8 cellular contexts compared by ENCODE assay signal in genomic region chr6:136764522-136764993, GRCh38. TPM values are rescaled to one million over a fixed set of nuclear protein-coding genes. Genes with fewer than 3 reads are reported as not detected.
A peak's percentile ranks its signal among the peaks of the same experiment; 100 is the strongest.
DNase-seq lines count a peak whose midpoint lies in the region; ATAC-seq, FAIRE-seq and TF ChIP-seq lines count a peak whose summit lies in the region.

No MANE protein-coding gene starts in this region.

- CTCF ChIA-PET in GM12878 (lab: Yijun Ruan, JAX), result interaction anchor here (0.5 to 7.9 kb wide), 12 partner anchors 9 to 1494 kb away, joined by 3 to 107 read pairs (median 10); partner anchors contain the start of gene MAP3K5

- H3K9ac ChIP-seq in GM12878 (ENCODE audit: control insufficient read depth, insufficient read depth, low read length) (peak overlapping the region; percentile 75), endodermal cell (ENCODE audit: extremely low read depth, low read length, poor library complexity, severe bottlenecking) (no peak overlapping the region)

- in situ Hi-C loops in GM12878 (cut with MboI), result no loop called here

- H3K79me2 ChIP-seq in GM12878 (ENCODE audit: control insufficient read depth, insufficient read depth, low read length), result peaks cover 97% of the 10 kb centered on the region

- no peaks in the 10 kb centered on the region for H4K20me1 ChIP-seq in GM12878 (ENCODE audit: control insufficient read depth, insufficient read depth)

- H3K27ac Mint-ChIP-seq in endodermal cell, result no peak overlapping the region

- SMC1A ChIA-PET in GM12878 (lab: Charles Lee; ENCODE audit: uncharacterized antibody, unreplicated experiment), result interaction anchor here (0.6 to 8.4 kb wide), 21 partner anchors 10 to 1636 kb away, joined by 3 to 368 read pairs (median 6); partner anchors contain the start of gene MAP3K5

- H3K27ac ChIP-seq in GM12878 (ENCODE audit: control insufficient read depth, insufficient read depth) (peak overlapping the region; percentile 97), endodermal cell (ENCODE audit: low read depth, low read length) (no peak overlapping the region)

- H3K36me3 ChIP-seq in GM12878 (ENCODE audit: control insufficient read depth in 2 of 2, insufficient read depth in 2 of 2, low read length in 1 of 2) (no peaks in the 10 kb centered on the region; a peak in 1 of 4 replicates), endodermal cell (ENCODE audit: control insufficient read depth, insufficient read depth, low read length) (no peaks in the 10 kb centered on the region)

- POLR2A ChIA-PET in GM12878 (lab: Charles Lee), result interaction anchor here (1.0 to 8.4 kb wide), 9 partner anchors 9 to 47 kb away, joined by 3 to 252 read pairs (median 16); partner anchors contain the start of gene MAP3K5

- H3K27me3 ChIP-seq in GM12878 (replicated peaks in 1 of 2; ENCODE audit: control insufficient read depth in 2 of 2, insufficient read depth in 2 of 2, low read length in 1 of 2), result no peaks in the 10 kb centered on the region
- no peaks in the 10 kb centered on the region for H3K27me3 ChIP-seq in endodermal cell (ENCODE audit: control insufficient read depth, insufficient read depth, low read length, poor library complexity, severe bottlenecking)

- no peak overlapping the region for H2AFZ ChIP-seq in GM12878 (ENCODE audit: control insufficient read depth, low read depth, low read length)

- peak; percentile 59 to 76; a peak in 3 of 4 replicates for TF ChIP-seq EP300 in GM12878 (IDR thresholded peaks at IDR 0.05; ENCODE audit: borderline replicate concordance in 1 of 2, control insufficient read depth in 1 of 2, low read depth in 2 of 2, low read length in 2 of 2)

- H3K4me3 ChIP-seq in GM12865 (ENCODE audit: low read depth, low read length), result peak overlapping the region; percentile 47
- H3K4me3 ChIP-seq in GM12878, result peak overlapping the region; percentile 58
- no peak overlapping the region for H3K4me3 ChIP-seq in endodermal cell (ENCODE audit: low read length)

- ATAC-seq in HG03432 (IDR thresholded peaks at IDR 0.05; ENCODE audit: unreplicated experiment), result peak; percentile 46
- peak; percentile 69 for ATAC-seq in GM12878
- no peak for ATAC-seq in GM19397 (IDR thresholded peaks at IDR 0.05; ENCODE audit: unreplicated experiment)

- H3K4me2 ChIP-seq in GM12878 (ENCODE audit: control insufficient read depth, insufficient read depth), result peak overlapping the region; percentile 92

- H3K9me3 ChIP-seq in GM12878 (replicated peaks; ENCODE audit: control insufficient read depth, insufficient read depth, low read length), result no peaks in the 10 kb centered on the region
- no peaks in the 10 kb centered on the region for H3K9me3 ChIP-seq in endodermal cell (ENCODE audit: control insufficient read depth, low read length)

- TF ChIP-seq POLR2A in GM12878 (IDR thresholded peaks at IDR 0.05; ENCODE audit: low read depth, low read length), result no peak; the same call in 1 of the 2 replicates

- TF ChIP-seq CTCF in GM12865 (IDR thresholded peaks at IDR 0.05; ENCODE audit: insufficient read depth, low read depth, low read length, missing control alignments), result no peak
- no peak for TF ChIP-seq CTCF in GM20000 (IDR thresholded peaks at IDR 0.05; ENCODE audit: extremely low read depth, missing control alignments)
- TF ChIP-seq CTCF in GM12878 (IDR thresholded peaks at IDR 0.05 in 2 of 3, conservative IDR thresholded peaks at IDR 0.05 in 1 of 3; ENCODE audit: control insufficient read depth in 2 of 3, extremely low read depth in 1 of 3, insufficient read depth in 1 of 3, low read depth in 3 of 3, low read length in 3 of 3), result no peak
- TF ChIP-seq CTCF in endodermal cell (conservative IDR thresholded peaks at IDR 0.05), result no peak

- H3K4me3 Mint-ChIP-seq in endodermal cell, result no peak overlapping the region

- WGBS in GM12878 (ENCODE audit: insufficient coverage, insufficient replicate concordance, low lambda C conversion rate, missing lambda C conversion rate), result 0% methylated on average over 3 of the region's 3 CpGs
- WGBS in endodermal cell (ENCODE audit: insufficient coverage in 1 of 2, insufficient read length in 1 of 2), 2 experiments, result 83 to 98% methylated on average over 1 to 3 of the region's 3 CpGs

- H3K36me3 Mint-ChIP-seq in endodermal cell (ENCODE audit: low read depth), result no peaks in the 10 kb centered on the region

- H3K4me1 Mint-ChIP-seq in endodermal cell, result no peaks in the 10 kb centered on the region

- peak; percentile 75 for FAIRE-seq in GM12878 (lab: Jason Lieb, UNC)

- no peaks in the 10 kb centered on the region for H3K9me3 Mint-ChIP-seq in endodermal cell

- H3K27me3 Mint-ChIP-seq in endodermal cell (ENCODE audit: insufficient read depth), result no peaks in the 10 kb centered on the region

- intact Hi-C loops in GM12878 (cut with micrococcal nuclease; ENCODE audit: unreplicated experiment), result loop anchor here (1.0 kb wide), 3 partner anchors 13 to 44 kb away; no protein-coding TSS in a partner anchor

- RAD21 ChIA-PET in GM12878 (lab: Charles Lee; ENCODE audit: unreplicated experiment), result interaction anchor here (0.8 to 8.4 kb wide), 17 partner anchors 9 to 176 kb away, joined by 3 to 363 read pairs (median 9); partner anchors contain the start of gene MAP3K5

- H3K4me1 ChIP-seq in GM12878 (ENCODE audit: control insufficient read depth, insufficient read depth, low read length) (peaks cover 70% of the 10 kb centered on the region), endodermal cell (ENCODE audit: control insufficient read depth, insufficient read depth, low read length) (no peaks in the 10 kb centered on the region)

- no TSS peak for BruUV-seq in GM12878 (replicated peaks; lab: Mats Ljungman, UMichigan)

- DNase-seq in GM12865 (ENCODE audit: low read depth), result peak; percentile 91
- DNase-seq in GM20000 (ENCODE audit: low spot score), result peak; percentile 45
- peak; percentile 88 for DNase-seq in GM12878 (ENCODE audit: low read depth, low spot score)
- DNase-seq in endodermal cell, result no peak
- DNase-seq in HK-2 (ENCODE audit: unreplicated experiment), result no peak
- DNase-seq in activated CD4-positive, alpha-beta T cell treated with anti-CD3 and anti-CD28 coated beads, Interleukin-2, amount 50 U/mL, for 48 hours, result no peak

- no peak for TF ChIP-seq RAD21 in GM12878 (IDR thresholded peaks at IDR 0.05; ENCODE audit: insufficient read depth, low read depth, low read length)

TF ChIP-seq in GM12878, 131 proteins besides CTCF, POLR2A, EP300 and RAD21 (continues in another document):
- TF ChIP-seq ZBED1 (IDR thresholded peaks at IDR 0.05; ENCODE audit: borderline replicate concordance) (0 out of 2 replicates have a peak, but pooled peaks have one; percentile 40), SMARCA5 (IDR thresholded peaks at IDR 0.05) (no peak), PKNOX1 (IDR thresholded peaks at IDR 0.05) (no peak; the same call in 1 of the 2 replicates), CREB1 (IDR thresholded peaks at IDR 0.05; ENCODE audit: low read depth) (peak; percentile 35; the same call in 1 of the 2 replicates)

RNA-seq across cellular contexts. Expression of gene MAP3K5, which starts 27.7 kb away (rescaled TPM):
- 212 and 228 TPM in 2 replicates for total RNA-seq in GM12878 (2013; cell fraction: nucleolus; rRNA removed)
- 28.9 and 33.4 TPM in 2 replicates for total RNA-seq in GM12878 (2014; rRNA removed)
- total RNA-seq in GM12878 (2014; rRNA removed; fragmentation: Illumina TruSeq; extraction: Trizol), result 31.4 and 32.6 TPM in 2 replicates
- total RNA-seq in GM12878 (2021), result 31.6 TPM in 2 replicates
- polyA plus RNA-seq in GM12878 (2011; ENCODE audit: low read depth), result 33.8 TPM
- 34.3 and 46.0 TPM in 2 replicates for polyA plus RNA-seq in GM12878 (2011; rRNA removed)
- polyA plus RNA-seq in GM12878 (2011; cell fraction: cytosol; rRNA removed), result 15.7 and 17.7 TPM in 2 replicates
- 23.9 and 28.8 TPM in 2 replicates for polyA plus RNA-seq in GM12878 (2011; cell fraction: nucleus; rRNA removed)
- polyA plus RNA-seq in GM12878 (2012), result 20.4 and 35.3 TPM in 2 replicates
- 30.9 and 39.1 TPM in 2 replicates for polyA plus RNA-seq in GM12878 (2014; fragmentation: Illumina TruSeq; extraction: Trizol)
- 10 to 100 TPM in 1 of 2 experiments, 1 to 10 TPM in 1; 5.4 to 11.1 TPM for polyA plus RNA-seq in GM12878 (2014; fragmentation: Nextera tagmentation; extraction: Ambion mirVana)
- 17.5 and 18.2 TPM in 2 replicates for polyA plus RNA-seq in GM12878 (2014; rRNA removed)
- 10 to 100 TPM in 1 of 2 experiments, 1 to 10 TPM in 1; 8.3 to 23.9 TPM for polyA plus RNA-seq in GM12878 (2016; fragmentation: Nextera tagmentation; extraction: Ambion mirVana)
- 49.0 and 54.4 TPM in 2 replicates for polyA minus RNA-seq in GM12878 (2011; rRNA and poly(A)+ RNA removed)
- polyA minus RNA-seq in GM12878 (2011; cell fraction: cytosol; rRNA and poly(A)+ RNA removed), result 16.2 and 17.7 TPM in 2 replicates
- polyA minus RNA-seq in GM12878 (2011; cell fraction: nucleus; rRNA and poly(A)+ RNA removed), result 40.9 and 59.3 TPM in 2 replicates
- 1 to 10 TPM; 1.6 to 3.4 TPM for total RNA-seq in endodermal cell
- polyA plus RNA-seq in endodermal cell (2013, experiment 1 of 2), result 0.32 TPM
- 0.12 TPM for polyA plus RNA-seq in endodermal cell (2013, experiment 2 of 2)

RNA-seq across cellular contexts. Expression of gene PEX7, which starts 57.8 kb away (rescaled TPM):
- total RNA-seq in GM12878 (2013; cell fraction: nucleolus; rRNA removed), result 10.3 and 11.1 TPM in 2 replicates
- total RNA-seq in GM12878 (2014; rRNA removed), result 11.0 and 12.4 TPM in 2 replicates
- total RNA-seq in GM12878 (2014; rRNA removed; fragmentation: Illumina TruSeq; extraction: Trizol), result 6.8 and 7.6 TPM in 2 replicates
- total RNA-seq in GM12878 (2021), result 5.9 and 6.7 TPM in 2 replicates
- polyA plus RNA-seq in GM12878 (2011; ENCODE audit: low read depth), result 3.9 TPM
- 11.6 and 14.8 TPM in 2 replicates for polyA plus RNA-seq in GM12878 (2011; rRNA removed)
- 8.9 and 9.0 TPM in 2 replicates for polyA plus RNA-seq in GM12878 (2011; cell fraction: cytosol; rRNA removed)
- 5.6 and 6.5 TPM in 2 replicates for polyA plus RNA-seq in GM12878 (2011; cell fraction: nucleus; rRNA removed)
- polyA plus RNA-seq in GM12878 (2012), result 4.4 and 5.8 TPM in 2 replicates
- 6.1 and 7.7 TPM in 2 replicates for polyA plus RNA-seq in GM12878 (2014; fragmentation: Illumina TruSeq; extraction: Trizol)
- 1 to 10 TPM in 1 of 2 experiments, under 1 TPM in 1; 0.58 to 2.7 TPM for polyA plus RNA-seq in GM12878 (2014; fragmentation: Nextera tagmentation; extraction: Ambion mirVana)
- 10.9 and 12.4 TPM in 2 replicates for polyA plus RNA-seq in GM12878 (2014; rRNA removed)
- polyA plus RNA-seq in GM12878 (2016; fragmentation: Nextera tagmentation; extraction: Ambion mirVana), result 10 to 100 TPM; 10.9 to 12.3 TPM
- polyA minus RNA-seq in GM12878 (2011; rRNA and poly(A)+ RNA removed), result 6.7 and 7.0 TPM in 2 replicates
- 2.9 and 3.5 TPM in 2 replicates for polyA minus RNA-seq in GM12878 (2011; cell fraction: cytosol; rRNA and poly(A)+ RNA removed)
- polyA minus RNA-seq in GM12878 (2011; cell fraction: nucleus; rRNA and poly(A)+ RNA removed), result 5.9 and 11.9 TPM in 2 replicates
- 10 to 100 TPM; 11.2 to 11.6 TPM for total RNA-seq in endodermal cell
- 7.9 TPM for polyA plus RNA-seq in endodermal cell (2013, experiment 1 of 2)
- polyA plus RNA-seq in endodermal cell (2013, experiment 2 of 2), result 5.9 TPM

Comparison
In these comparisons a context has a peak if more than half of its experiments do, and no peak if none do; other contexts are left out.
1. DNase-seq: peak in GM12865 (single experiment), GM20000 (single experiment) and GM12878 (single experiment); none in endodermal cell (single experiment), HK-2 (single experiment) and activated CD4-positive, alpha-beta T cell treated with anti-CD3 and anti-CD28 coated beads, Interleukin-2, amount 50 U/mL, for 48 hours (0 of 2).
2. RNA of gene MAP3K5, which starts 27.7 kb away (total RNA-seq): 28.9 to 228 TPM in GM12878; 1.6 to 3.4 TPM in endodermal cell; every median in the first group is over 4 times any median in the second.